2 cellular contexts compared by ENCODE assay signal in the genomic region with DNA sequence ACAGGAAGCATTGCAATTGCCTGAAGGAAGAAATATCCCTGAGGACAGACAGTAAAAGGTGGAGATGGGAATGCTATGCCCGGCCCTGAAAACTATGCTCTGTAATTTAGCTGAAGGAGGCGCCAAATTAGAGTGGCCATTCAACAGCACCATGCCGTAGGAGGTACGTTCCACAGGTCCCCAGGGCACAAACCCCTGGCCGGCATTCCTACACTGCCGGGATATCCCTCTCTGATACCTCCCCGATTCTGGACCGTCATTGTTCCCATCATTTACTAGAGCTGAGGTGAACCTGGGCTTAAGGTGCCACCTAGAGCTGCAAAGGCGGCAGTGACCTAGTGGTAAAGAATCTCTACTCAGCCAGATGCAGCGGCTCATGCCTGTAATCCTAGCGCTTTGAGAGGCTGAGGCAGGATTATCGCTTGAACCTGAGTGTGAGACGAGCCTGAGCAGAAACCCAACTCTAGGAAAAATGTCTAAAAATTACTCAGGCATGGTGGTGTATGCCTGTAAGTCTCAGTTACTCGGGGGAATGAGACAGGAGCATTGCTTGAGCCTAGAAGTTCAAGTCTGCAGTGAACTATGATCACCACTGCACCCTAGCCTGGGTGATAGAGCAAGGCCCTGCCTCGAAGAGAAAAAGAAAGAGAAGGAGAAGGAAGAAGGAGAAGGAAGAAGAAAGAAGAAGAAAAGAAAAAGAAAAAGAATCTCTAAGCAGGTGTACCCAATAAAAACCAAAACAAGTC.
TF ChIP-seq lines count a peak whose summit lies in the region.

No MANE protein-coding gene starts in this region.

TF ChIP-seq in K562, 482 proteins besides CTCF, POLR2A, EP300 and RAD21:
- TF ChIP-seq GABPB2 (CRISPR knock-in tag; conservative IDR thresholded peaks at IDR 0.05) (no peak), THAP7 (CRISPR knock-in tag; IDR thresholded peaks at IDR 0.05) (no peak)
- TF ChIP-seq, protein P1, sequence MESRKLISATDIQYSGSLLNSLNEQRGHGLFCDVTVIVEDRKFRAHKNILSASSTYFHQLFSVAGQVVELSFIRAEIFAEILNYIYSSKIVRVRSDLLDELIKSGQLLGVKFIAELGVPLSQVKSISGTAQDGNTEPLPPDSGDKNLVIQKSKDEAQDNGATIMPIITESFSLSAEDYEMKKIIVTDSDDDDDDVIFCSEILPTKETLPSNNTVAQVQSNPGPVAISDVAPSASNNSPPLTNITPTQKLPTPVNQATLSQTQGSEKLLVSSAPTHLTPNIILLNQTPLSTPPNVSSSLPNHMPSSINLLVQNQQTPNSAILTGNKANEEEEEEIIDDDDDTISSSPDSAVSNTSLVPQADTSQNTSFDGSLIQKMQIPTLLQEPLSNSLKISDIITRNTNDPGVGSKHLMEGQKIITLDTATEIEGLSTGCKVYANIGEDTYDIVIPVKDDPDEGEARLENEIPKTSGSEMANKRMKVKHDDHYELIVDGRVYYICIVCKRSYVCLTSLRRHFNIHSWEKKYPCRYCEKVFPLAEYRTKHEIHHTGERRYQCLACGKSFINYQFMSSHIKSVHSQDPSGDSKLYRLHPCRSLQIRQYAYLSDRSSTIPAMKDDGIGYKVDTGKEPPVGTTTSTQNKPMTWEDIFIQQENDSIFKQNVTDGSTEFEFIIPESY (CRISPR knock-in tag; IDR thresholded peaks at IDR 0.05): 0 out of 2 replicates have a peak, but pooled peaks have one; percentile 30

TF ChIP-seq in SK-N-SH, 30 proteins besides CTCF, POLR2A, EP300 and RAD21:
- no peak for TF ChIP-seq YY1 (IDR thresholded peaks at IDR 0.05; ENCODE audit: low read depth)
- no peak for TF ChIP-seq RCOR1 (IDR thresholded peaks at IDR 0.05; ENCODE audit: low read length)
- TF ChIP-seq TCF12 (IDR thresholded peaks at IDR 0.05): no peak
- TF ChIP-seq EZH2phosphoT487 (IDR thresholded peaks at IDR 0.05; ENCODE audit: borderline replicate concordance, low read depth): no peak
- TF ChIP-seq, protein P2, sequence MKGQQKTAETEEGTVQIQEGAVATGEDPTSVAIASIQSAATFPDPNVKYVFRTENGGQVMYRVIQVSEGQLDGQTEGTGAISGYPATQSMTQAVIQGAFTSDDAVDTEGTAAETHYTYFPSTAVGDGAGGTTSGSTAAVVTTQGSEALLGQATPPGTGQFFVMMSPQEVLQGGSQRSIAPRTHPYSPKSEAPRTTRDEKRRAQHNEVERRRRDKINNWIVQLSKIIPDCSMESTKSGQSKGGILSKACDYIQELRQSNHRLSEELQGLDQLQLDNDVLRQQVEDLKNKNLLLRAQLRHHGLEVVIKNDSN (IDR thresholded peaks at IDR 0.05; ENCODE audit: borderline replicate concordance, low read depth): no peak
- TF ChIP-seq, protein P3, sequence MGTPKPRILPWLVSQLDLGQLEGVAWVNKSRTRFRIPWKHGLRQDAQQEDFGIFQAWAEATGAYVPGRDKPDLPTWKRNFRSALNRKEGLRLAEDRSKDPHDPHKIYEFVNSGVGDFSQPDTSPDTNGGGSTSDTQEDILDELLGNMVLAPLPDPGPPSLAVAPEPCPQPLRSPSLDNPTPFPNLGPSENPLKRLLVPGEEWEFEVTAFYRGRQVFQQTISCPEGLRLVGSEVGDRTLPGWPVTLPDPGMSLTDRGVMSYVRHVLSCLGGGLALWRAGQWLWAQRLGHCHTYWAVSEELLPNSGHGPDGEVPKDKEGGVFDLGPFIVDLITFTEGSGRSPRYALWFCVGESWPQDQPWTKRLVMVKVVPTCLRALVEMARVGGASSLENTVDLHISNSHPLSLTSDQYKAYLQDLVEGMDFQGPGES (IDR thresholded peaks at IDR 0.05; ENCODE audit: low read depth, low read length): no peak
- no peak for TF ChIP-seq GATA2 (CRISPR knock-in tag; IDR thresholded peaks at IDR 0.05)
- TF ChIP-seq SIN3A (IDR thresholded peaks at IDR 0.05; ENCODE audit: borderline replicate concordance, low read depth, low read length): no peak
- TF ChIP-seq MEF2A (IDR thresholded peaks at IDR 0.05; ENCODE audit: borderline replicate concordance, low read depth): no peak
- no peak for TF ChIP-seq PBX3 (IDR thresholded peaks at IDR 0.05)
- TF ChIP-seq MXI1 (IDR thresholded peaks at IDR 0.05; ENCODE audit: low read depth, low read length): no peak
- no peak for TF ChIP-seq ELF1 (IDR thresholded peaks at IDR 0.05)
- TF ChIP-seq RFX5 (IDR thresholded peaks at IDR 0.05; ENCODE audit: low read length): no peak
- TF ChIP-seq, protein P1 (IDR thresholded peaks at IDR 0.05; ENCODE audit: borderline replicate concordance, low read depth): no peak
- no peak for TF ChIP-seq GABPA (IDR thresholded peaks at IDR 0.05; ENCODE audit: low read depth)
